27 cellular contexts compared by ENCODE assay signal in the genomic region with DNA sequence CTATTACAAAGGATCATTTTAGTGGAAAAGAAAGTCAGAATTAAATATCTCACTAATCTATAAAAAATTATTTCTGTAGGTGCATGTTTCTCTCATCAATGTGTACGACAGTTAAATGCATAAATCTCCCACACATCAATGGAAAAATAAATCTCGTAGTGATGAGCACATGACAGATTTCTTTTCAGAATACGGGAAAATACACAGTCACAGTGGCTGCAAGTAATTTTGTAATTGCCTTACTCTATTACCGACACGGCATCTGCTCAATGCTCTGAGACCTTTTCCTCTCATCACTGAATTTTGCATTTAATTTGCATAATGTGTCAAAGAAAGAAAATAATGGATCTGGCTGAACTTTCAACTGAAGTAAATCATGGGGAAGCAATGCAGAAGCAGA.
"Had no signal": no experiment of that assay in that cellular context is flagged by ENCODE, and none has a peak within 500 bp of the region (broad histone marks: within the 10 kb centered on the region; RNA-seq: fewer than 3 reads in every experiment).

No MANE protein-coding gene starts in this region.

- H3K4me3 Mint-ChIP-seq: dendritic cell treated with granulocyte-macrophage colony-stimulating factor and Interleukin-4, amounts not matched to agents 40 ng/mL and 50 ng/mL, for 4 days; effector memory CD8-positive, alpha-beta T cell; endodermal cell; immature natural killer cell; mesothelial cell of epicardium; naive B cell; naive thymus-derived CD8-positive, alpha-beta T cell had no signal

- H3K36me3 Mint-ChIP-seq: immature natural killer cell; mesothelial cell of epicardium; naive B cell; naive thymus-derived CD8-positive, alpha-beta T cell had no signal

- H3K9me3 ChIP-seq: colonic mucosa, esophagus squamous epithelium, gastrocnemius medialis, heart left ventricle, left ventricle myocardium inferior, lower lobe of right lung, mucosa of descending colon had no signal

- H3K4me3 ChIP-seq: colonic mucosa, esophagus squamous epithelium, gastrocnemius medialis, heart left ventricle, hepatocyte, left ventricle myocardium inferior, lower lobe of right lung, mucosa of descending colon had no signal

- H3K27ac Mint-ChIP-seq: dendritic cell treated with granulocyte-macrophage colony-stimulating factor and Interleukin-4, amounts not matched to agents 40 ng/mL and 50 ng/mL, for 4 days; effector memory CD8-positive, alpha-beta T cell; endodermal cell; immature natural killer cell; mesothelial cell of epicardium; naive thymus-derived CD8-positive, alpha-beta T cell had no signal

- DNase-seq: colonic mucosa; cortex of kidney; effector CD8-positive, alpha-beta T cell; effector memory CD8-positive, alpha-beta T cell; endodermal cell; erythroblast; esophagus squamous epithelium; foreskin fibroblast; foreskin melanocyte; gastrocnemius medialis; heart left ventricle; hypothalamus; immature natural killer cell; islet precursor cell; kidney; kidney glomerular epithelial cell; left colon; left ventricle myocardium inferior; lower lobe of right lung; mesenchymal stem cell; mucosa of descending colon; naive B cell; naive thymus-derived CD8-positive, alpha-beta T cell had no signal

- H3K36me3 ChIP-seq: colonic mucosa, esophagus squamous epithelium, gastrocnemius medialis, heart left ventricle, left ventricle myocardium inferior, lower lobe of right lung had no signal

- H3K27me3 Mint-ChIP-seq: dendritic cell treated with granulocyte-macrophage colony-stimulating factor and Interleukin-4, amounts not matched to agents 40 ng/mL and 50 ng/mL, for 4 days; effector memory CD8-positive, alpha-beta T cell had no signal

- H3K4me1 Mint-ChIP-seq: endodermal cell; immature natural killer cell; naive B cell; naive thymus-derived CD8-positive, alpha-beta T cell had no signal

- H3K27me3 ChIP-seq: colonic mucosa, esophagus squamous epithelium, gastrocnemius medialis, heart left ventricle had no signal

- H3K4me1 ChIP-seq: colonic mucosa, esophagus squamous epithelium, gastrocnemius medialis, heart left ventricle, left ventricle myocardium inferior, lower lobe of right lung had no signal

- H3K27ac ChIP-seq: colonic mucosa, epithelial cell of prostate, esophagus squamous epithelium, gastrocnemius medialis, heart left ventricle, hepatocyte, left ventricle myocardium inferior, lower lobe of right lung had no signal

- H3K9me3 Mint-ChIP-seq: dendritic cell treated with granulocyte-macrophage colony-stimulating factor and Interleukin-4, amounts not matched to agents 40 ng/mL and 50 ng/mL, for 4 days; endodermal cell; naive B cell had no signal
